Comparison of ENCODE assay signal across 8 cellular contexts in the genomic region with DNA sequence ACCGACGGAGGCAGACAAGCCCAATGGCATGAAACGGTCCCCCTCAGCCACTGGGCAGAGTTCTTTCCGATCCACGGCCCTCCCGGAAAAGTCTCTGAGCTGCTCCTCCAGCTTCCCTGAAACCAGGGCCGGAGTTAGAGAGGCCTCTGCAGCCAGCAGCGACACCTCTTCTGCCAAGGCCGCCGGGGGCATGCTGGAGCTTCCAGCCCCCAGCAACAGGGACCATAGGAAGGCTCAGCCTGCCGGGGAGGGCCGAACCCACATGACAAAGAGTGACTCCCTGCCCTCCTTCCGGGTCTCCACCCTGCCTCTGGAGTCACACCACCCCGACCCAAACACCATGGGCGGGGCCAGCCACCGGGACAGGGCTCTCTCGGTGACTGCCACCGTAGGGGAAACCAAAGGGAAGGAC. TPM values are rescaled to one million over a fixed set of nuclear protein-coding genes. Genes with fewer than 3 reads are reported as not detected.
A peak's percentile ranks its signal among the peaks of the same experiment; 100 is the strongest.
DNase-seq lines count a peak whose midpoint lies in the region; ATAC-seq and TF ChIP-seq lines count a peak whose summit lies in the region.

No MANE protein-coding gene starts in this region.

- CTCF ChIA-PET in activated CD8-positive, alpha-beta T cell treated with anti-CD3 and anti-CD28 coated beads, Interleukin-2, amount 10 ng/mL, durations not matched to agents 7 days and 5 days (lab: Charles Lee) = interaction anchor here (0.6 to 18.0 kb wide), 11 partner anchors 9 to 324 kb away, joined by 3 to 441 read pairs (median 9); no protein-coding TSS in a partner anchor

- WGBS in psoas muscle, 3 donors = 36 to 49% (median 40%) methylated on average over 14 to 18 of the region's 18 CpGs
- 33% methylated on average over 18 of the region's 18 CpGs for WGBS in urinary bladder

- intact Hi-C loops in psoas muscle (cut with DNase I) = loop anchor here in 1 of 2 donors (2.0 kb wide), 1 partner anchor 42 kb away; no protein-coding TSS in a partner anchor

- H3K9me3 ChIP-seq in psoas muscle = no peaks in the 10 kb centered on the region

- H3K4me1 ChIP-seq in psoas muscle (no peaks in the 10 kb centered on the region), urinary bladder (ENCODE audit: insufficient read depth) (no peaks in the 10 kb centered on the region)

- peaks cover 55% of the 10 kb centered on the region for H3K36me3 Mint-ChIP-seq in activated CD8-positive, alpha-beta T cell treated with anti-CD3 and anti-CD28 coated beads, Interleukin-2, amount 10 ng/mL, durations not matched to agents 7 days and 5 days (ENCODE audit: low read depth)

- TF ChIP-seq CTCF in psoas muscle (IDR thresholded peaks at IDR 0.05) = no peak

- DNase-seq in activated CD8-positive, alpha-beta T cell treated with anti-CD3 and anti-CD28 coated beads, Interleukin-2, amount 10 ng/mL, durations not matched to agents 7 days and 5 days = peak; percentile 88
- DNase-seq in psoas muscle (peak; percentile 66 to 70), HCEC 1CT (no peak), NCI-H2196 (lab: John Stamatoyannopoulos, UW; ENCODE audit: unreplicated experiment) (no peak)

- H3K4me3 Mint-ChIP-seq in activated CD8-positive, alpha-beta T cell treated with anti-CD3 and anti-CD28 coated beads, Interleukin-2, amount 10 ng/mL, durations not matched to agents 7 days and 5 days = peak overlapping the region; percentile 90

- H3K27ac ChIP-seq in psoas muscle (peak overlapping the region; percentile 61), urinary bladder (ENCODE audit: low read depth) (peak overlapping the region; percentile 61)

- H3K4me3 ChIP-seq in psoas muscle (peak overlapping the region; percentile 46), urinary bladder (ENCODE audit: low read depth, low read length) (peak overlapping the region; percentile 16)

- ATAC-seq in GM19351 (IDR thresholded peaks at IDR 0.05; ENCODE audit: unreplicated experiment) = peak; percentile 8
- peak; percentile 48 for ATAC-seq in HG03460 (IDR thresholded peaks at IDR 0.05; ENCODE audit: unreplicated experiment)
- peak; percentile 70 for ATAC-seq in activated CD8-positive, alpha-beta T cell treated with anti-CD3 and anti-CD28 coated beads, Interleukin-2, amount 10 ng/mL, durations not matched to agents 7 days and 5 days
- peak; percentile 82 for ATAC-seq in esophagus mucosa
- peak; percentile 15 to 69 (median 44) for ATAC-seq in psoas muscle

- H3K27me3 Mint-ChIP-seq in activated CD8-positive, alpha-beta T cell treated with anti-CD3 and anti-CD28 coated beads, Interleukin-2, amount 10 ng/mL, durations not matched to agents 7 days and 5 days (ENCODE audit: low read depth) = no peaks in the 10 kb centered on the region

- no peaks in the 10 kb centered on the region for H3K27me3 ChIP-seq in psoas muscle (ENCODE audit: insufficient read depth in 3 of 3, low read length in 2 of 3)

- peaks cover 6 to 89% of the 10 kb centered on the region in 2 donors for H3K36me3 ChIP-seq in psoas muscle (ENCODE audit: insufficient read depth in 1 of 2, low read depth in 1 of 2)
- peaks cover 6% of the 10 kb centered on the region for H3K36me3 ChIP-seq in urinary bladder (ENCODE audit: insufficient read depth)

- peaks cover 61% of the 10 kb centered on the region for H3K4me1 Mint-ChIP-seq in activated CD8-positive, alpha-beta T cell treated with anti-CD3 and anti-CD28 coated beads, Interleukin-2, amount 10 ng/mL, durations not matched to agents 7 days and 5 days (ENCODE audit: low read depth)

- no peaks in the 10 kb centered on the region for H3K9me3 Mint-ChIP-seq in activated CD8-positive, alpha-beta T cell treated with anti-CD3 and anti-CD28 coated beads, Interleukin-2, amount 10 ng/mL, durations not matched to agents 7 days and 5 days (ENCODE audit: insufficient read depth)

- H3K27ac Mint-ChIP-seq in activated CD8-positive, alpha-beta T cell treated with anti-CD3 and anti-CD28 coated beads, Interleukin-2, amount 10 ng/mL, durations not matched to agents 7 days and 5 days = peak overlapping the region; percentile 99

- POLR2A ChIA-PET in activated CD8-positive, alpha-beta T cell treated with anti-CD3 and anti-CD28 coated beads, Interleukin-2, amount 10 ng/mL, durations not matched to agents 7 days and 5 days (lab: Charles Lee) = interaction anchor here (0.6 to 7.5 kb wide), 14 partner anchors 10 to 1862 kb away, joined by 3 to 177 read pairs (median 4); a partner anchor contains a TSS

RNA-seq across cellular contexts. Expression of a gene that starts 30.1 kb away (rescaled TPM):
- not detected for total RNA-seq in activated CD8-positive, alpha-beta T cell treated with anti-CD3 and anti-CD28 coated beads, Interleukin-2, amount 10 ng/mL, durations not matched to agents 7 days and 5 days
- total RNA-seq in esophagus mucosa (0.24 TPM), psoas muscle (under 1 TPM; 0.24 to 0.74 (median 0.55) TPM), urinary bladder (2.5 TPM)
- polyA plus RNA-seq in psoas muscle (under 1 TPM; 0.06 to 0.10 (median 0.06) TPM), urinary bladder (0.54 TPM)

Comparison
In these comparisons a context has a peak if more than half of its experiments do, and no peak if none do; other contexts are left out.
1. ATAC-seq: peak in every context shown above with its lines; median percentile 82 in esophagus mucosa; 70 in activated CD8-positive, alpha-beta T cell treated with anti-CD3 and anti-CD28 coated beads, Interleukin-2, amount 10 ng/mL, durations not matched to agents 7 days and 5 days; 48 in HG03460; 44 in psoas muscle; 8 in GM19351.
2. DNase-seq: peak in activated CD8-positive, alpha-beta T cell treated with anti-CD3 and anti-CD28 coated beads, Interleukin-2, amount 10 ng/mL, durations not matched to agents 7 days and 5 days (single experiment) and psoas muscle (2 of 2); none in HCEC 1CT (single experiment) and NCI-H2196 (single experiment).